Comparison of ENCODE assay signal across 18 cellular contexts in the genomic region with DNA sequence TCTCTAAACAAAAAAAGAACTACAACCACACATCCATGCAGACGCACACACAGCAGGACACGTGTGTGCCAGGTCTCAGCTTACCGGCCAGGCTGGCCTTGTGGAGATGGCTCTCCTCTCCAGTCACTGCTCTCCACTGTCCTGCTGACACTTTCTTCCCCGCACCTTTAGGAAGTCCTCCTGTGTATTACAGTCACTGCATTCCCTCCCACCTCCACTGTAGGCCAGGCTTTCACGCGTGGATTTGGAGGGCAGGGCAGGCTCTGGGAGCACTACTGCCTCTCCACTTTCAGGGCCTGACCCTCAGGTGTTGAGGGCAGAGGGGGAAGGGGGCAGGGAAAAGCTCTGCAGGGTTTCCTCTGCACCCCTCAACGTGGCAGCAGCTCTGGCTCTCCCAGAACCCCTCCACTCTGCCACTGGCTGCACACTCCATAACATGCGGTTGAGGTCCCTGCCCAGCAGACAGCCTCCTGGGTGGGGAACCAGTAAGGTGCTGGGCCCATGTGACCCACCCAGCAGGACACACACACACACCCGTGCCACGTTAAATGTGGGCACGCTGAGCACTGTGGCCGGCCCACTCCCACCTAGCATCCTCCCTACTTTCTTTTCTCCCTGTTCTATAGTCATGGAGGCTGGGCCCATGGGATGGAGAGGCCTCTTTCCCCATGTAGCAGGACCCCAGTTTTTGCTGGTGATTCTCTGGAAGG.
A peak's percentile ranks its signal among the peaks of the same experiment; 100 is the strongest.
DNase-seq lines count a peak whose midpoint lies in the region; ATAC-seq, FAIRE-seq and TF ChIP-seq lines count a peak whose summit lies in the region.
"Had no signal": no experiment of that assay in that cellular context is flagged by ENCODE, and none has a peak within 500 bp of the region (broad histone marks: within the 10 kb centered on the region; RNA-seq: fewer than 3 reads in every experiment).

No MANE protein-coding gene starts in this region.

- no peaks in the 10 kb centered on the region for H3K9me3 ChIP-seq in SK-N-SH
- H3K9me3 ChIP-seq in astrocyte (ENCODE audit: insufficient read depth, low read depth, low read length), result no peaks in the 10 kb centered on the region
- H3K9me3 ChIP-seq in neuronal stem cell (replicated peaks in 1 of 2; ENCODE audit: control insufficient read depth in 2 of 2, insufficient read depth in 1 of 2, low read depth in 1 of 2, low read length in 2 of 2), result no peaks in the 10 kb centered on the region
- no peaks in the 10 kb centered on the region for H3K9me3 ChIP-seq in suprapubic skin
- H3K9me3 ChIP-seq: HAP-1 had no signal

- no peak overlapping the region for H3K4ac ChIP-seq in neuronal stem cell (ENCODE audit: low read length)

- no peak for ATAC-seq in SK-N-SH treated with all-trans-retinoic acid at 6 μM for 48 hours
- ATAC-seq: Panc1 had no signal

- H4K8ac ChIP-seq in neuronal stem cell (ENCODE audit: low read depth, low read length), result no peak overlapping the region

- DNase-seq in SK-N-SH (peak; percentile 4), astrocyte (ENCODE audit: low read depth) (no peak), neuronal stem cell (ENCODE audit: low spot score) (no peak), suprapubic skin (ENCODE audit: low spot score in 2 of 2) (peak; percentile 26 to 52)
- DNase-seq in activated CD4-positive, alpha-beta T cell treated with anti-CD3 and anti-CD28 coated beads, Interleukin-2, amount 10 ng/mL, durations not matched to agents 7 days and 5 days, result no peak
- DNase-seq in stimulated activated CD4-positive, alpha-beta T cell treated with anti-CD3 and anti-CD28 coated beads, Interleukin-1b, Interleukin-23, amount 100 ng/mL, for 48 hours, result no peak
- DNase-seq in T-helper 2 cell treated with Interferon-gamma antibody and Interleukin-4, amounts not matched to agents 5 μg/mL and 100 μg/mL, for 36 hours (ENCODE audit: low spot score), result no peak
- DNase-seq: CD4-positive, alpha-beta memory T cell; DMS79; IMR-90; MM.1S; NCI-H1092 treated with DMSO at 0.1 percent for 48 hours; NCI-H1694; NCI-H524 had no signal

- H2AK5ac ChIP-seq in neuronal stem cell (ENCODE audit: low read depth, low read length), result no peak overlapping the region

- H2BK120ac ChIP-seq in neuronal stem cell (ENCODE audit: low read depth, low read length), result no peak overlapping the region

- TF ChIP-seq POLR2A in suprapubic skin (IDR thresholded peaks at IDR 0.05), result no peak

- no peak for FAIRE-seq in astrocyte (lab: Jason Lieb, UNC)

- peaks cover 22% of the 10 kb centered on the region for H3K36me3 Mint-ChIP-seq in astrocyte (ENCODE audit: low read depth, unreplicated experiment)
- H3K36me3 Mint-ChIP-seq in activated CD4-positive, alpha-beta T cell treated with anti-CD3 and anti-CD28 coated beads, Interleukin-2, amount 10 ng/mL, durations not matched to agents 7 days and 5 days (ENCODE audit: low read depth), result no peaks in the 10 kb centered on the region
- no peaks in the 10 kb centered on the region for H3K36me3 Mint-ChIP-seq in T-helper 2 cell treated with Interferon-gamma antibody and Interleukin-4, amounts not matched to agents 5 μg/mL and 100 μg/mL, for 36 hours (ENCODE audit: low read depth)
- H3K36me3 Mint-ChIP-seq: CD4-positive, alpha-beta memory T cell had no signal

- H2BK5ac ChIP-seq in neuronal stem cell (ENCODE audit: low read length), result no peak overlapping the region

- no peaks in the 10 kb centered on the region for H3K9me2 ChIP-seq in SK-N-SH

- no peaks in the 10 kb centered on the region for H3K79me2 ChIP-seq in SK-N-SH (ENCODE audit: insufficient read depth)
- H3K79me2 ChIP-seq in astrocyte (ENCODE audit: insufficient read depth, low read length), result no peaks in the 10 kb centered on the region

- no peaks in the 10 kb centered on the region for H3K9me3 Mint-ChIP-seq in astrocyte (ENCODE audit: unreplicated experiment)
- no peaks in the 10 kb centered on the region for H3K9me3 Mint-ChIP-seq in activated CD4-positive, alpha-beta T cell treated with anti-CD3 and anti-CD28 coated beads, Interleukin-2, amount 10 ng/mL, durations not matched to agents 7 days and 5 days
- no peaks in the 10 kb centered on the region for H3K9me3 Mint-ChIP-seq in T-helper 2 cell treated with Interferon-gamma antibody and Interleukin-4, amounts not matched to agents 5 μg/mL and 100 μg/mL, for 36 hours
- H3K9me3 Mint-ChIP-seq: CD4-positive, alpha-beta memory T cell had no signal

- H3F3A ChIP-seq in SK-N-SH (replicated peaks; ENCODE audit: insufficient read depth), result no peaks in the 10 kb centered on the region

- CTCF ChIA-PET in SK-N-SH (lab: Yijun Ruan, JAX), result interaction anchor here (0.6 to 4.7 kb wide), 3 partner anchors 25 to 147 kb away, joined by 3 to 27 read pairs (median 4); no protein-coding TSS in a partner anchor
- CTCF ChIA-PET in activated CD4-positive, alpha-beta T cell treated with anti-CD3 and anti-CD28 coated beads, Interleukin-2, amount 10 ng/mL, durations not matched to agents 7 days and 5 days (lab: Charles Lee), result no interaction called here

- TF ChIP-seq EP300 in SK-N-SH (IDR thresholded peaks at IDR 0.05; ENCODE audit: borderline replicate concordance in 1 of 2, low read depth in 1 of 2, low read length in 1 of 2), result no peak
- TF ChIP-seq EP300 in suprapubic skin (IDR thresholded peaks at IDR 0.05), result no peak

- H3K27ac Mint-ChIP-seq in astrocyte (ENCODE audit: unreplicated experiment), result peak overlapping the region; percentile 47
- H3K27ac Mint-ChIP-seq in activated CD4-positive, alpha-beta T cell treated with anti-CD3 and anti-CD28 coated beads, Interleukin-2, amount 10 ng/mL, durations not matched to agents 7 days and 5 days, result no peak overlapping the region
- no peak overlapping the region for H3K27ac Mint-ChIP-seq in T-helper 2 cell treated with Interferon-gamma antibody and Interleukin-4, amounts not matched to agents 5 μg/mL and 100 μg/mL, for 36 hours
- H3K27ac Mint-ChIP-seq: CD4-positive, alpha-beta memory T cell had no signal

- TF ChIP-seq CTCF in SK-N-SH (IDR thresholded peaks at IDR 0.05) (no peak), astrocyte (IDR thresholded peaks at IDR 0.05; ENCODE audit: insufficient read depth, low read depth, low read length) (no peak), suprapubic skin (IDR thresholded peaks at IDR 0.05) (no peak)

- no peak overlapping the region for H2AFZ ChIP-seq in SK-N-SH (ENCODE audit: low read depth)
- no peak overlapping the region for H2AFZ ChIP-seq in astrocyte (ENCODE audit: low read depth, low read length)
- H2AFZ ChIP-seq in neuronal stem cell (ENCODE audit: low read length), result no peak overlapping the region

- no peak overlapping the region for H2BK12ac ChIP-seq in neuronal stem cell (ENCODE audit: low read length)

- no peak overlapping the region for H3K4me3 Mint-ChIP-seq in astrocyte (ENCODE audit: unreplicated experiment)
- no peak overlapping the region for H3K4me3 Mint-ChIP-seq in activated CD4-positive, alpha-beta T cell treated with anti-CD3 and anti-CD28 coated beads, Interleukin-2, amount 10 ng/mL, durations not matched to agents 7 days and 5 days
- H3K4me3 Mint-ChIP-seq in T-helper 2 cell treated with Interferon-gamma antibody and Interleukin-4, amounts not matched to agents 5 μg/mL and 100 μg/mL, for 36 hours, result no peak overlapping the region
- H3K4me3 Mint-ChIP-seq: CD4-positive, alpha-beta memory T cell had no signal

- H3K9ac ChIP-seq in SK-N-SH (no peak overlapping the region), astrocyte (ENCODE audit: low read length) (no peak overlapping the region), neuronal stem cell (ENCODE audit: low read depth, low read length, poor library complexity) (peak overlapping the region; percentile 1)

- peaks cover 2% of the 10 kb centered on the region for H3K4me1 Mint-ChIP-seq in astrocyte (ENCODE audit: low read depth, unreplicated experiment)
- H3K4me1 Mint-ChIP-seq in activated CD4-positive, alpha-beta T cell treated with anti-CD3 and anti-CD28 coated beads, Interleukin-2, amount 10 ng/mL, durations not matched to agents 7 days and 5 days, result no peaks in the 10 kb centered on the region
- H3K4me1 Mint-ChIP-seq in T-helper 2 cell treated with Interferon-gamma antibody and Interleukin-4, amounts not matched to agents 5 μg/mL and 100 μg/mL, for 36 hours (ENCODE audit: low read depth), result no peaks in the 10 kb centered on the region
- H3K4me1 Mint-ChIP-seq: CD4-positive, alpha-beta memory T cell had no signal

- H3K4me3 ChIP-seq in SK-N-SH (ENCODE audit: low read depth in 2 of 2, low read length in 1 of 2), result no peak overlapping the region
- no peak overlapping the region for H3K4me3 ChIP-seq in astrocyte (ENCODE audit: insufficient read depth, low read depth, low read length)
- no peak overlapping the region for H3K4me3 ChIP-seq in neuronal stem cell (ENCODE audit: low read length in 2 of 2)
- no peak overlapping the region for H3K4me3 ChIP-seq in suprapubic skin
- H3K4me3 ChIP-seq: HAP-1 had no signal

- no peaks in the 10 kb centered on the region for H3K79me1 ChIP-seq in neuronal stem cell (ENCODE audit: low read depth, low read length)

- peaks cover 14% of the 10 kb centered on the region for H3K27me3 Mint-ChIP-seq in astrocyte (ENCODE audit: low read depth, unreplicated experiment)
- H3K27me3 Mint-ChIP-seq in activated CD4-positive, alpha-beta T cell treated with anti-CD3 and anti-CD28 coated beads, Interleukin-2, amount 10 ng/mL, durations not matched to agents 7 days and 5 days, result no peaks in the 10 kb centered on the region
- no peaks in the 10 kb centered on the region for H3K27me3 Mint-ChIP-seq in T-helper 2 cell treated with Interferon-gamma antibody and Interleukin-4, amounts not matched to agents 5 μg/mL and 100 μg/mL, for 36 hours (ENCODE audit: low read depth)

- H3K4me2 ChIP-seq in SK-N-SH, result no peak overlapping the region
- no peak overlapping the region for H3K4me2 ChIP-seq in astrocyte (ENCODE audit: low read length)
- no peak overlapping the region for H3K4me2 ChIP-seq in neuronal stem cell (ENCODE audit: insufficient read depth, low read length, poor library complexity, severe bottlenecking)

- no peak overlapping the region for H2BK15ac ChIP-seq in neuronal stem cell (ENCODE audit: low read length)

- H3K14ac ChIP-seq in neuronal stem cell (ENCODE audit: low read length), result peak overlapping the region; percentile 91

- H4K20me1 ChIP-seq in SK-N-SH (ENCODE audit: insufficient read depth), result no peaks in the 10 kb centered on the region
- H4K20me1 ChIP-seq in astrocyte (ENCODE audit: insufficient read depth, low read length), result no peaks in the 10 kb centered on the region

- H3K23ac ChIP-seq in neuronal stem cell (ENCODE audit: low read depth, low read length, poor library complexity), result peak overlapping the region; percentile 8

- 87% methylated on average over 7 of the region's 12 CpGs for WGBS in SK-N-SH (ENCODE audit: low lambda C conversion rate)
- WGBS in neuronal stem cell (ENCODE audit: extremely low coverage in 2 of 2, insufficient read length in 2 of 2, insufficient replicate concordance in 1 of 2), 2 donors, result no CpG with 5 or more reads among the region's 12 CpGs
- WGBS in suprapubic skin, result 89% methylated on average over 12 of the region's 12 CpGs

- H3K18ac ChIP-seq in neuronal stem cell (ENCODE audit: low read length), result no peak overlapping the region

- peak overlapping the region in 1 of 2 experiments; percentile 92; a peak in 2 of 4 replicates for H3K27ac ChIP-seq in SK-N-SH (ENCODE audit: low read depth in 2 of 2, low read length in 1 of 2)
- no peak overlapping the region for H3K27ac ChIP-seq in astrocyte (ENCODE audit: low read depth, low read length)
- no peak overlapping the region for H3K27ac ChIP-seq in neuronal stem cell (replicated peaks; ENCODE audit: low read length)
- no peak overlapping the region for H3K27ac ChIP-seq in suprapubic skin
- H3K27ac ChIP-seq: 22Rv1 had no signal

- no peak for TF ChIP-seq RAD21 in SK-N-SH (IDR thresholded peaks at IDR 0.05; ENCODE audit: low read length)

- POLR2A ChIA-PET in SK-N-SH (lab: Yijun Ruan, JAX), result no interaction called here
- POLR2A ChIA-PET in activated CD4-positive, alpha-beta T cell treated with anti-CD3 and anti-CD28 coated beads, Interleukin-2, amount 10 ng/mL, durations not matched to agents 7 days and 5 days (lab: Charles Lee), result no interaction called here

- H3K4me1 ChIP-seq in SK-N-SH (ENCODE audit: control insufficient read depth in 1 of 2, insufficient read depth in 2 of 2, low read depth in 1 of 2, low read length in 1 of 2) (peaks cover 14 to 99% of the 10 kb centered on the region in 2 experiments), astrocyte (ENCODE audit: insufficient read depth, low read length) (peaks cover 8% of the 10 kb centered on the region), neuronal stem cell (ENCODE audit: control insufficient read depth in 2 of 2, insufficient read depth in 1 of 2, low read depth in 1 of 2, low read length in 2 of 2) (peaks cover 13 to 34% of the 10 kb centered on the region in 2 donors), suprapubic skin (peaks cover 23% of the 10 kb centered on the region)
- H3K4me1 ChIP-seq: HAP-1 had no signal

- H3K36me3 ChIP-seq in SK-N-SH (replicated peaks in 1 of 2; ENCODE audit: control insufficient read depth in 1 of 2, insufficient read depth in 2 of 2, low read length in 1 of 2) (no peaks in the 10 kb centered on the region), astrocyte (ENCODE audit: insufficient read depth, low read length) (no peaks in the 10 kb centered on the region), neuronal stem cell (replicated peaks in 1 of 2; ENCODE audit: control insufficient read depth in 2 of 2, insufficient read depth in 2 of 2, low read length in 2 of 2) (peaks cover 12 to 31% of the 10 kb centered on the region in 2 donors), suprapubic skin (peaks cover 8% of the 10 kb centered on the region)
- H3K36me3 ChIP-seq: HAP-1 had no signal

- H4K91ac ChIP-seq in neuronal stem cell (ENCODE audit: low read depth, low read length, poor library complexity), result no peak overlapping the region

- H3K27me3 ChIP-seq in SK-N-SH (ENCODE audit: insufficient read depth) (no peaks in the 10 kb centered on the region), astrocyte (ENCODE audit: insufficient read depth, low read length) (no peaks in the 10 kb centered on the region), neuronal stem cell (ENCODE audit: control insufficient read depth in 3 of 3, insufficient read depth in 3 of 3, low read depth in 1 of 3, low read length in 3 of 3) (no peaks in the 10 kb centered on the region), suprapubic skin (no peaks in the 10 kb centered on the region)

Comparison
In these comparisons a context has a peak if more than half of its experiments do, and no peak if none do; other contexts are left out.
1. DNase-seq: peak in SK-N-SH (single experiment) and suprapubic skin (2 of 2); none in astrocyte (single experiment), neuronal stem cell (single experiment), activated CD4-positive, alpha-beta T cell treated with anti-CD3 and anti-CD28 coated beads, Interleukin-2, amount 10 ng/mL, durations not matched to agents 7 days and 5 days (single experiment), stimulated activated CD4-positive, alpha-beta T cell treated with anti-CD3 and anti-CD28 coated beads, Interleukin-1b, Interleukin-23, amount 100 ng/mL, for 48 hours (single experiment) and T-helper 2 cell treated with Interferon-gamma antibody and Interleukin-4, amounts not matched to agents 5 μg/mL and 100 μg/mL, for 36 hours (single experiment).